Comparison of ENCODE assay signal across 9 cellular contexts in genomic region chr10:60114765-60115586, GRCh38.
DNase-seq lines count a peak whose midpoint lies in the region; ATAC-seq, FAIRE-seq and TF ChIP-seq lines count a peak whose summit lies in the region.
"Had no signal": no experiment of that assay in that cellular context is flagged by ENCODE, and none has a peak within 500 bp of the region (broad histone marks: within the 10 kb centered on the region; RNA-seq: fewer than 3 reads in every experiment).

No MANE protein-coding gene starts in this region.

- H3K27me3 Mint-ChIP-seq in natural killer cell (ENCODE audit: low read depth in 2 of 2) = no peaks in the 10 kb centered on the region
- peaks cover 0 to 3% of the 10 kb centered on the region in 2 donors for H3K27me3 Mint-ChIP-seq in natural killer cell treated with Interleukin-12 subunit alpha and Interleukin-12 subunit beta and Interleukin-15 and Interleukin-18, amount 100 ng/mL, for 72 hours

- no peak overlapping the region for H3K4me3 ChIP-seq in bronchial epithelial cell (ENCODE audit: low read depth, low read length)

- DNase-seq in natural killer cell (no peak), NCI-H69 (lab: John Stamatoyannopoulos, UW) (peak; percentile 55), bronchial epithelial cell (ENCODE audit: low read depth) (peak; percentile 64), left kidney (ENCODE audit: low read depth, low spot score) (peak; percentile 79), GM12892 (ENCODE audit: insufficient read length) (no peak)
- DNase-seq in natural killer cell treated with Interleukin-12 subunit alpha and Interleukin-12 subunit beta and Interleukin-15 and Interleukin-18, amount 100 ng/mL, for 72 hours (ENCODE audit: low spot score) = no peak

- H3K36me3 ChIP-seq in bronchial epithelial cell (ENCODE audit: control insufficient read depth, insufficient read depth, low read length) = no peaks in the 10 kb centered on the region

- no peak for FAIRE-seq in bronchial epithelial cell (lab: Jason Lieb, UNC)
- no peak for FAIRE-seq in GM12892 (lab: Jason Lieb, UNC)
- FAIRE-seq: endometrium had no signal

- H3K9me3 Mint-ChIP-seq in natural killer cell = no peaks in the 10 kb centered on the region
- no peaks in the 10 kb centered on the region for H3K9me3 Mint-ChIP-seq in natural killer cell treated with Interleukin-12 subunit alpha and Interleukin-12 subunit beta and Interleukin-15 and Interleukin-18, amount 100 ng/mL, for 72 hours

- H3K27me3 ChIP-seq in bronchial epithelial cell (ENCODE audit: control insufficient read depth, insufficient read depth, low read length) = no peaks in the 10 kb centered on the region

- no peak for TF ChIP-seq POLR2A in GM12892 (IDR thresholded peaks at IDR 0.05; ENCODE audit: low read depth, low read length)

- ATAC-seq in natural killer cell (no peak), HG02763 (IDR thresholded peaks at IDR 0.05; ENCODE audit: unreplicated experiment) (peak; percentile 70)
- ATAC-seq in natural killer cell treated with Interleukin-12 subunit alpha and Interleukin-12 subunit beta and Interleukin-15 and Interleukin-18, amount 100 ng/mL, for 72 hours = no peak
- no peak for ATAC-seq in activated CD4-positive, CD25-positive, alpha-beta regulatory T cell treated with anti-CD3 and anti-CD28 coated beads, Interleukin-2, amount 50 U/mL, for 24 hours

- H3K4me1 Mint-ChIP-seq in natural killer cell = no peaks in the 10 kb centered on the region
- H3K4me1 Mint-ChIP-seq in natural killer cell treated with Interleukin-12 subunit alpha and Interleukin-12 subunit beta and Interleukin-15 and Interleukin-18, amount 100 ng/mL, for 72 hours (ENCODE audit: low read depth in 2 of 2) = no peaks in the 10 kb centered on the region

- H3K27ac Mint-ChIP-seq in natural killer cell = no peak overlapping the region
- no peak overlapping the region for H3K27ac Mint-ChIP-seq in natural killer cell treated with Interleukin-12 subunit alpha and Interleukin-12 subunit beta and Interleukin-15 and Interleukin-18, amount 100 ng/mL, for 72 hours

- H3K36me3 Mint-ChIP-seq in natural killer cell = no peaks in the 10 kb centered on the region
- H3K36me3 Mint-ChIP-seq in natural killer cell treated with Interleukin-12 subunit alpha and Interleukin-12 subunit beta and Interleukin-15 and Interleukin-18, amount 100 ng/mL, for 72 hours = no peaks in the 10 kb centered on the region

- intact Hi-C loops in natural killer cell (cut with micrococcal nuclease) = no loop called here

- no peak overlapping the region for H3K4me3 Mint-ChIP-seq in natural killer cell
- H3K4me3 Mint-ChIP-seq in natural killer cell treated with Interleukin-12 subunit alpha and Interleukin-12 subunit beta and Interleukin-15 and Interleukin-18, amount 100 ng/mL, for 72 hours = no peak overlapping the region

- TF ChIP-seq CTCF in natural killer cell (IDR thresholded peaks at IDR 0.05) (peak; percentile 27), bronchial epithelial cell (IDR thresholded peaks at IDR 0.05; ENCODE audit: insufficient read depth, low read length, severe bottlenecking) (peak; percentile 62)

Comparison
In these comparisons a context has a peak if more than half of its experiments do, and no peak if none do; other contexts are left out.
1. DNase-seq: peak in NCI-H69 (single experiment), bronchial epithelial cell (single experiment) and left kidney (single experiment); none in natural killer cell (single experiment), natural killer cell treated with Interleukin-12 subunit alpha and Interleukin-12 subunit beta and Interleukin-15 and Interleukin-18, amount 100 ng/mL, for 72 hours (single experiment) and GM12892 (single experiment).